In the genomic region with DNA sequence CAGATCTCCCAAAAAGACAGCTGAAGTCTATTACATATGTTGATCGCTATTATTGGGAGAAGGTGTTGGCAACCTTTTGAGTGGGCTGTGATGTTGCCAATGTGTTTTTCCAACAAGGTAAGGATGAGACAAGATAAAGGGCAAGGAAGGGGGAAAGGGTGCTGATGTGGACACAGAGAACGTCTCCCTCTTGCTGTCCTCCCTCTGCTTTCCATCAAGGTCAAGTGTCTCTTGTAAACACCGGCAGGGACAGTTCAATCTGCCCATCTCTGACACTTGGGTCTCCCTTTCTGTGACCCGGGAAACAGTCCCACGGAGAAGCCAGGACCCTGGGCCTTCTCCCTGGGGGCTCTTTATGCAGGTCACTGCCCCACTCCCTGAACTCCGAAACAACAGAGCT, we compare ENCODE assay signal across 1 cellular context.
TF ChIP-seq lines count a peak whose summit lies in the region.

No MANE protein-coding gene starts in this region.

TF ChIP-seq in GM23338, 12 proteins besides CTCF, POLR2A, EP300 and RAD21 (continued from another document):
- TF ChIP-seq EZH2phosphoT487 (IDR thresholded peaks at IDR 0.05; ENCODE audit: unreplicated experiment): no peak
- TF ChIP-seq, protein P1, sequence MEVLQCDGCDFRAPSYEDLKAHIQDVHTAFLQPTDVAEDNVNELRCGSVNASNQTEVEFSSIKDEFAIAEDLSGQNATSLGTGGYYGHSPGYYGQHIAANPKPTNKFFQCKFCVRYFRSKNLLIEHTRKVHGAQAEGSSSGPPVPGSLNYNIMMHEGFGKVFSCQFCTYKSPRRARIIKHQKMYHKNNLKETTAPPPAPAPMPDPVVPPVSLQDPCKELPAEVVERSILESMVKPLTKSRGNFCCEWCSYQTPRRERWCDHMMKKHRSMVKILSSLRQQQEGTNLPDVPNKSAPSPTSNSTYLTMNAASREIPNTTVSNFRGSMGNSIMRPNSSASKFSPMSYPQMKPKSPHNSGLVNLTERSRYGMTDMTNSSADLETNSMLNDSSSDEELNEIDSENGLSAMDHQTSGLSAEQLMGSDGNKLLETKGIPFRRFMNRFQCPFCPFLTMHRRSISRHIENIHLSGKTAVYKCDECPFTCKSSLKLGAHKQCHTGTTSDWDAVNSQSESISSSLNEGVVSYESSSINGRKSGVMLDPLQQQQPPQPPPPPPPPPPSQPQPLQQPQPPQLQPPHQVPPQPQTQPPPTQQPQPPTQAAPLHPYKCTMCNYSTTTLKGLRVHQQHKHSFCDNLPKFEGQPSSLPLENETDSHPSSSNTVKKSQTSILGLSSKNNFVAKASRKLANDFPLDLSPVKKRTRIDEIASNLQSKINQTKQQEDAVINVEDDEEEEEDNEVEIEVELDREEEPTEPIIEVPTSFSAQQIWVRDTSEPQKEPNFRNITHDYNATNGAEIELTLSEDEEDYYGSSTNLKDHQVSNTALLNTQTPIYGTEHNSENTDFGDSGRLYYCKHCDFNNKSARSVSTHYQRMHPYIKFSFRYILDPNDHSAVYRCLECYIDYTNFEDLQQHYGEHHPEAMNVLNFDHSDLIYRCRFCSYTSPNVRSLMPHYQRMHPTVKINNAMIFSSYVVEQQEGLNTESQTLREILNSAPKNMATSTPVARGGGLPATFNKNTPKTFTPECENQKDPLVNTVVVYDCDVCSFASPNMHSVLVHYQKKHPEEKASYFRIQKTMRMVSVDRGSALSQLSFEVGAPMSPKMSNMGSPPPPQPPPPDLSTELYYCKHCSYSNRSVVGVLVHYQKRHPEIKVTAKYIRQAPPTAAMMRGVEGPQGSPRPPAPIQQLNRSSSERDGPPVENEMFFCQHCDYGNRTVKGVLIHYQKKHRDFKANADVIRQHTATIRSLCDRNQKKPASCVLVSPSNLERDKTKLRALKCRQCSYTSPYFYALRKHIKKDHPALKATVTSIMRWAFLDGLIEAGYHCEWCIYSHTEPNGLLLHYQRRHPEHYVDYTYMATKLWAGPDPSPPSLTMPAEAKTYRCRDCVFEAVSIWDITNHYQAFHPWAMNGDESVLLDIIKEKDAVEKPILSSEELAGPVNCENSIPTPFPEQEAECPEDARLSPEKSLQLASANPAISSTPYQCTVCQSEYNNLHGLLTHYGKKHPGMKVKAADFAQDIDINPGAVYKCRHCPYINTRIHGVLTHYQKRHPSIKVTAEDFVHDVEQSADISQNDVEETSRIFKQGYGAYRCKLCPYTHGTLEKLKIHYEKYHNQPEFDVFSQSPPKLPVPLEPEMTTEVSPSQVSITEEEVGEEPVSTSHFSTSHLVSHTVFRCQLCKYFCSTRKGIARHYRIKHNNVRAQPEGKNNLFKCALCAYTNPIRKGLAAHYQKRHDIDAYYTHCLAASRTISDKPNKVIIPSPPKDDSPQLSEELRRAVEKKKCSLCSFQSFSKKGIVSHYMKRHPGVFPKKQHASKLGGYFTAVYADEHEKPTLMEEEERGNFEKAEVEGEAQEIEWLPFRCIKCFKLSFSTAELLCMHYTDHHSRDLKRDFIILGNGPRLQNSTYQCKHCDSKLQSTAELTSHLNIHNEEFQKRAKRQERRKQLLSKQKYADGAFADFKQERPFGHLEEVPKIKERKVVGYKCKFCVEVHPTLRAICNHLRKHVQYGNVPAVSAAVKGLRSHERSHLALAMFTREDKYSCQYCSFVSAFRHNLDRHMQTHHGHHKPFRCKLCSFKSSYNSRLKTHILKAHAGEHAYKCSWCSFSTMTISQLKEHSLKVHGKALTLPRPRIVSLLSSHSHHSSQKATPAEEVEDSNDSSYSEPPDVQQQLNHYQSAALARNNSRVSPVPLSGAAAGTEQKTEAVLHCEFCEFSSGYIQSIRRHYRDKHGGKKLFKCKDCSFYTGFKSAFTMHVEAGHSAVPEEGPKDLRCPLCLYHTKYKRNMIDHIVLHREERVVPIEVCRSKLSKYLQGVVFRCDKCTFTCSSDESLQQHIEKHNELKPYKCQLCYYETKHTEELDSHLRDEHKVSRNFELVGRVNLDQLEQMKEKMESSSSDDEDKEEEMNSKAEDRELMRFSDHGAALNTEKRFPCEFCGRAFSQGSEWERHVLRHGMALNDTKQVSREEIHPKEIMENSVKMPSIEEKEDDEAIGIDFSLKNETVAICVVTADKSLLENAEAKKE (CRISPR knock-in tag; IDR thresholded peaks at IDR 0.05): no peak
- TF ChIP-seq, protein P2, sequence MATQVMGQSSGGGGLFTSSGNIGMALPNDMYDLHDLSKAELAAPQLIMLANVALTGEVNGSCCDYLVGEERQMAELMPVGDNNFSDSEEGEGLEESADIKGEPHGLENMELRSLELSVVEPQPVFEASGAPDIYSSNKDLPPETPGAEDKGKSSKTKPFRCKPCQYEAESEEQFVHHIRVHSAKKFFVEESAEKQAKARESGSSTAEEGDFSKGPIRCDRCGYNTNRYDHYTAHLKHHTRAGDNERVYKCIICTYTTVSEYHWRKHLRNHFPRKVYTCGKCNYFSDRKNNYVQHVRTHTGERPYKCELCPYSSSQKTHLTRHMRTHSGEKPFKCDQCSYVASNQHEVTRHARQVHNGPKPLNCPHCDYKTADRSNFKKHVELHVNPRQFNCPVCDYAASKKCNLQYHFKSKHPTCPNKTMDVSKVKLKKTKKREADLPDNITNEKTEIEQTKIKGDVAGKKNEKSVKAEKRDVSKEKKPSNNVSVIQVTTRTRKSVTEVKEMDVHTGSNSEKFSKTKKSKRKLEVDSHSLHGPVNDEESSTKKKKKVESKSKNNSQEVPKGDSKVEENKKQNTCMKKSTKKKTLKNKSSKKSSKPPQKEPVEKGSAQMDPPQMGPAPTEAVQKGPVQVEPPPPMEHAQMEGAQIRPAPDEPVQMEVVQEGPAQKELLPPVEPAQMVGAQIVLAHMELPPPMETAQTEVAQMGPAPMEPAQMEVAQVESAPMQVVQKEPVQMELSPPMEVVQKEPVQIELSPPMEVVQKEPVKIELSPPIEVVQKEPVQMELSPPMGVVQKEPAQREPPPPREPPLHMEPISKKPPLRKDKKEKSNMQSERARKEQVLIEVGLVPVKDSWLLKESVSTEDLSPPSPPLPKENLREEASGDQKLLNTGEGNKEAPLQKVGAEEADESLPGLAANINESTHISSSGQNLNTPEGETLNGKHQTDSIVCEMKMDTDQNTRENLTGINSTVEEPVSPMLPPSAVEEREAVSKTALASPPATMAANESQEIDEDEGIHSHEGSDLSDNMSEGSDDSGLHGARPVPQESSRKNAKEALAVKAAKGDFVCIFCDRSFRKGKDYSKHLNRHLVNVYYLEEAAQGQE (IDR thresholded peaks at IDR 0.05; ENCODE audit: unreplicated experiment): no peak
